8 cellular contexts compared by ENCODE assay signal in the genomic region with DNA sequence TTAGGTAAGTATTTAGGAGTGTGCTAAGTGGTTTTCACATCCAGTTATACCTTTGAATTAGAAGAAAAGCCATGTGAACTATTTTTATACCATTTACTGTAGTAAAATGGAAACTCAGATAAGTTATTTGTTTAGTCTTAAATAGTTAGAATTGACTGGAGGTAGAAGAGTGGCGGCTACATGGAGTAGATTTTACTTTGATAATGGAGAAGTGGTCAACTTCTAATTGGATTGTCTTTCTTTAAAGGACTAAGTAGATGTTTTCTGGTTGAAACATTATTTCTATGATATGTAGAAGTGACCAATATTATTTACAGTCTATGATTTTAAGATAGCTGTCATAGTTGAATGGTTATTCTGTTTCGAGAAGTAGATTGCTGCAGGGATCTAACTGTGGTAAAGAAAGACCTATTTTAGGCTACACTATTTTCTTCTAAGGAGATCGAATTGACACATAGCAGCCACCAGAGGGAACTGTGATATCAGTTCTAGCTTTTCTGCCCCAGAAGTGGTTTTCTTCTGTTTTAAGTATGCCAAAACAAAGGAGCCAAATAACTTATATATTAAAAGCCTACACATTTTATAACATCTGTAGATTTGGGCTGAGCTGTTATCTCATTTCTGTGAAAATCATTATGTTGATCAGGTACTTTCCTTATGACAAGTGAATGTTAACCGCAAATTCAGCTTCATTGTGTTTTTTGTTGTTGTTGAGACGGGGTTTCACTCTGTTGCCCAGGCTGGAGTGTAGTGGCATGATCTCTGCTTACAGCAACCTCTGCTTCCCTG. TPM values are rescaled to one million over a fixed set of nuclear protein-coding genes. Genes with fewer than 3 reads are reported as not detected.
DNase-seq lines count a peak whose midpoint lies in the region; ATAC-seq and TF ChIP-seq lines count a peak whose summit lies in the region.

No MANE protein-coding gene starts in this region.

- H3K9me3 Mint-ChIP-seq in stimulated activated naive CD8-positive, alpha-beta T cell treated with anti-CD3 and anti-CD28 coated beads, Interleukin-15, amount 100 ng/mL, for 72 hours: no peaks in the 10 kb centered on the region

- peak; percentile 46 for ATAC-seq in stimulated activated naive CD8-positive, alpha-beta T cell treated with anti-CD3 and anti-CD28 coated beads, Interleukin-15, amount 100 ng/mL, for 72 hours
- ATAC-seq in stimulated activated naive CD8-positive, alpha-beta T cell treated with anti-CD3 and anti-CD28 coated beads, Interleukin-15, Interleukin-2, amounts not matched to agents 100 U/mL and 50 U/mL, for 24 hours: no peak
- ATAC-seq in HG02571 (IDR thresholded peaks at IDR 0.05; ENCODE audit: unreplicated experiment): peak; percentile 63

- peaks cover 50% of the 10 kb centered on the region for H3K4me1 Mint-ChIP-seq in stimulated activated naive CD8-positive, alpha-beta T cell treated with anti-CD3 and anti-CD28 coated beads, Interleukin-15, amount 100 ng/mL, for 72 hours

- DNase-seq in stimulated activated naive CD8-positive, alpha-beta T cell treated with anti-CD3 and anti-CD28 coated beads, Interleukin-15, amount 100 ng/mL, for 72 hours: no peak
- DNase-seq in stimulated activated naive CD8-positive, alpha-beta T cell treated with anti-CD3 and anti-CD28 coated beads, Interleukin-15, Interleukin-2, amounts not matched to agents 100 U/mL and 50 U/mL, for 24 hours: no peak
- DNase-seq in NB4 (ENCODE audit: low read depth): peak; percentile 64
- DNase-seq in central memory CD4-positive, alpha-beta T cell: peak; percentile 27
- peak; percentile 35 to 61 for DNase-seq in lung microvascular endothelial cell (ENCODE audit: low read depth in 2 of 2)
- no peak for DNase-seq in stimulated activated CD4-positive, alpha-beta T cell treated with anti-CD3 and anti-CD28 coated beads, Interleukin-1b, Interleukin-23, amount 100 ng/mL, for 48 hours
- DNase-seq in activated gamma-delta T cell treated with Interleukin-2 at 50 U/mL for 16 hours: no peak

- no peak for TF ChIP-seq POLR2A in NB4 (IDR thresholded peaks at IDR 0.05; ENCODE audit: extremely low read depth, insufficient read length)

- H3K4me3 ChIP-seq in NB4 (ENCODE audit: low read depth, low read length): no peak overlapping the region

- no peak overlapping the region for H3K4me3 Mint-ChIP-seq in stimulated activated naive CD8-positive, alpha-beta T cell treated with anti-CD3 and anti-CD28 coated beads, Interleukin-15, amount 100 ng/mL, for 72 hours

- H3K27ac Mint-ChIP-seq in stimulated activated naive CD8-positive, alpha-beta T cell treated with anti-CD3 and anti-CD28 coated beads, Interleukin-15, amount 100 ng/mL, for 72 hours: no peak overlapping the region

- TF ChIP-seq CTCF in NB4 (IDR thresholded peaks at IDR 0.05; ENCODE audit: low read depth, low read length): peak; percentile 62

- H3K27me3 Mint-ChIP-seq in stimulated activated naive CD8-positive, alpha-beta T cell treated with anti-CD3 and anti-CD28 coated beads, Interleukin-15, amount 100 ng/mL, for 72 hours: no peaks in the 10 kb centered on the region

RNA-seq across cellular contexts. Expression of gene ZMYM2, which starts 26.1 kb away (rescaled TPM):
- 27.0 and 41.5 TPM in 2 replicates for total RNA-seq in lung microvascular endothelial cell

Comparison
In these comparisons a context has a peak if more than half of its experiments do, and no peak if none do; other contexts are left out.
1. DNase-seq: peak in NB4 (single experiment), central memory CD4-positive, alpha-beta T cell (single experiment) and lung microvascular endothelial cell (2 of 2); none in stimulated activated naive CD8-positive, alpha-beta T cell treated with anti-CD3 and anti-CD28 coated beads, Interleukin-15, amount 100 ng/mL, for 72 hours (0 of 2), stimulated activated naive CD8-positive, alpha-beta T cell treated with anti-CD3 and anti-CD28 coated beads, Interleukin-15, Interleukin-2, amounts not matched to agents 100 U/mL and 50 U/mL, for 24 hours (single experiment), stimulated activated CD4-positive, alpha-beta T cell treated with anti-CD3 and anti-CD28 coated beads, Interleukin-1b, Interleukin-23, amount 100 ng/mL, for 48 hours (single experiment) and activated gamma-delta T cell treated with Interleukin-2 at 50 U/mL for 16 hours (single experiment).